In genomic region chr15:63971427-63971805, GRCh38 we compare ENCODE assay signal across 8 cellular contexts.
DNase-seq lines count a peak whose midpoint lies in the region; ATAC-seq and TF ChIP-seq lines count a peak whose summit lies in the region.

No MANE protein-coding gene starts in this region.

- H3K36me3 ChIP-seq in KMS-11 (ENCODE audit: insufficient read depth), result no peaks in the 10 kb centered on the region

- H3K79me2 ChIP-seq in KMS-11 (ENCODE audit: insufficient read depth, low read depth), result no peaks in the 10 kb centered on the region

- peak; percentile 35 for DNase-seq in activated naive CD4-positive, alpha-beta T cell treated with anti-CD3 and anti-CD28 coated beads, Interleukin-2, amount 50 U/mL, for 16 hours
- peak; percentile 52 for DNase-seq in stimulated activated CD4-positive, alpha-beta T cell treated with anti-CD3 and anti-CD28 coated beads, Interleukin-1b, Interleukin-23, amount 100 ng/mL, for 48 hours
- DNase-seq in NCI-H2107 (lab: John Stamatoyannopoulos, UW) (no peak), NCI-H345 (lab: John Stamatoyannopoulos, UW) (no peak), NCI-H446 (lab: John Stamatoyannopoulos, UW) (no peak), SIG-M5 (lab: John Stamatoyannopoulos, UW) (no peak)

- peak; percentile 29 for ATAC-seq in GM19395 (IDR thresholded peaks at IDR 0.05; ENCODE audit: unreplicated experiment)

- H3K9ac ChIP-seq in KMS-11, result peak overlapping the region; percentile 41; the same call in 1 of the 2 replicates

- no peak overlapping the region for H3K4me3 ChIP-seq in KMS-11 (IDR thresholded peaks at IDR 0.05; ENCODE audit: insufficient read depth, low read depth, low read length)

- H3K27ac ChIP-seq in KMS-11, result peak overlapping the region; percentile 88

- H2AFZ ChIP-seq in KMS-11 (ENCODE audit: low read depth), result peak overlapping the region; percentile 77

- H3K27me3 ChIP-seq in KMS-11 (ENCODE audit: insufficient read depth, low read depth), result no peaks in the 10 kb centered on the region

- H3K4me1 ChIP-seq in KMS-11 (ENCODE audit: low read depth, poor library complexity, severe bottlenecking), result peaks cover 31% of the 10 kb centered on the region

- no peaks in the 10 kb centered on the region for H4K20me1 ChIP-seq in KMS-11 (ENCODE audit: insufficient read depth)

- peak overlapping the region; percentile 88 for H3K4me2 ChIP-seq in KMS-11

- TF ChIP-seq CTCF in KMS-11 (conservative IDR thresholded peaks at IDR 0.05; ENCODE audit: low read depth, low read length), result no peak

Comparison
In these comparisons a context has a peak if more than half of its experiments do, and no peak if none do; other contexts are left out.
1. DNase-seq: peak in activated naive CD4-positive, alpha-beta T cell treated with anti-CD3 and anti-CD28 coated beads, Interleukin-2, amount 50 U/mL, for 16 hours (single experiment) and stimulated activated CD4-positive, alpha-beta T cell treated with anti-CD3 and anti-CD28 coated beads, Interleukin-1b, Interleukin-23, amount 100 ng/mL, for 48 hours (single experiment); none in NCI-H2107 (single experiment), NCI-H345 (single experiment), NCI-H446 (0 of 2) and SIG-M5 (single experiment).